Comparison of ENCODE assay signal across 1 cellular context in the genomic region with DNA sequence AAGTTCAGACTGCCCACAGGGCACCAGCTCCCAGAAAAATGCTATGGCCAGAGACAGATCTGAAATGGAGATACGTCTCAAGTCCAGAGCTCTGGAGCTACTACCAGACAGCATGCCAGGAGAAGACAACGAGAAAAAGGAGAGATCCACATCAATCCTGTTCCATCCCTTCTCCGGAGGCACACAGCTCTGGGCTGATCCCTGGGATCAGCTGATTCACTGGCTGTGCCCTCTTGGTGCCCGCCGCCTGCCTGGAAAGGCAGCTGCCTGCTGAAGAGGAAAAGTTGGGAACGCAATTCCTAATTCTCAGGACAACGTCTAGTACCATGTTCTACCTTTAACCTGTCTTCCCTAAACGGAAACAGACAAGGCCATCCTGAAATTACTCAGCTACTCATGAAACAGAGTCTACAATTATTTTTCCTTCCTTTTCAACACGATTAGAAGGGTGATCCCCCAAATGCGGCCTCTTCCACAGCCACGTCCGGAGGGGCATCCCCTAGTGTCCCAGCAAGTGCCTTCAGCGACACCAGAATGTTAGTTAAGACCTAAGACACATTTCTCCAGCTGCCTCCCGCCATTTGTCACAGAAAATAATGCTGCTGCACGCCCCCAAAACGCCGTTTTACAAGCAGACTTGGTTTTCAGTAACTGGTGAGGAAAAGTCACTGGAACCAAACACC.
TF ChIP-seq lines count a peak whose summit lies in the region.

No MANE protein-coding gene starts in this region.

TF ChIP-seq in WTC11, 78 proteins besides CTCF, POLR2A, EP300 and RAD21 (continued from another document):
- TF ChIP-seq, protein P1, sequence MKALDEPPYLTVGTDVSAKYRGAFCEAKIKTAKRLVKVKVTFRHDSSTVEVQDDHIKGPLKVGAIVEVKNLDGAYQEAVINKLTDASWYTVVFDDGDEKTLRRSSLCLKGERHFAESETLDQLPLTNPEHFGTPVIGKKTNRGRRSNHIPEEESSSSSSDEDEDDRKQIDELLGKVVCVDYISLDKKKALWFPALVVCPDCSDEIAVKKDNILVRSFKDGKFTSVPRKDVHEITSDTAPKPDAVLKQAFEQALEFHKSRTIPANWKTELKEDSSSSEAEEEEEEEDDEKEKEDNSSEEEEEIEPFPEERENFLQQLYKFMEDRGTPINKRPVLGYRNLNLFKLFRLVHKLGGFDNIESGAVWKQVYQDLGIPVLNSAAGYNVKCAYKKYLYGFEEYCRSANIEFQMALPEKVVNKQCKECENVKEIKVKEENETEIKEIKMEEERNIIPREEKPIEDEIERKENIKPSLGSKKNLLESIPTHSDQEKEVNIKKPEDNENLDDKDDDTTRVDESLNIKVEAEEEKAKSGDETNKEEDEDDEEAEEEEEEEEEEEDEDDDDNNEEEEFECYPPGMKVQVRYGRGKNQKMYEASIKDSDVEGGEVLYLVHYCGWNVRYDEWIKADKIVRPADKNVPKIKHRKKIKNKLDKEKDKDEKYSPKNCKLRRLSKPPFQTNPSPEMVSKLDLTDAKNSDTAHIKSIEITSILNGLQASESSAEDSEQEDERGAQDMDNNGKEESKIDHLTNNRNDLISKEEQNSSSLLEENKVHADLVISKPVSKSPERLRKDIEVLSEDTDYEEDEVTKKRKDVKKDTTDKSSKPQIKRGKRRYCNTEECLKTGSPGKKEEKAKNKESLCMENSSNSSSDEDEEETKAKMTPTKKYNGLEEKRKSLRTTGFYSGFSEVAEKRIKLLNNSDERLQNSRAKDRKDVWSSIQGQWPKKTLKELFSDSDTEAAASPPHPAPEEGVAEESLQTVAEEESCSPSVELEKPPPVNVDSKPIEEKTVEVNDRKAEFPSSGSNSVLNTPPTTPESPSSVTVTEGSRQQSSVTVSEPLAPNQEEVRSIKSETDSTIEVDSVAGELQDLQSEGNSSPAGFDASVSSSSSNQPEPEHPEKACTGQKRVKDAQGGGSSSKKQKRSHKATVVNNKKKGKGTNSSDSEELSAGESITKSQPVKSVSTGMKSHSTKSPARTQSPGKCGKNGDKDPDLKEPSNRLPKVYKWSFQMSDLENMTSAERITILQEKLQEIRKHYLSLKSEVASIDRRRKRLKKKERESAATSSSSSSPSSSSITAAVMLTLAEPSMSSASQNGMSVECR (CRISPR knock-in tag; IDR thresholded peaks at IDR 0.05; ENCODE audit: borderline replicate concordance): no peak
- TF ChIP-seq, protein P2, sequence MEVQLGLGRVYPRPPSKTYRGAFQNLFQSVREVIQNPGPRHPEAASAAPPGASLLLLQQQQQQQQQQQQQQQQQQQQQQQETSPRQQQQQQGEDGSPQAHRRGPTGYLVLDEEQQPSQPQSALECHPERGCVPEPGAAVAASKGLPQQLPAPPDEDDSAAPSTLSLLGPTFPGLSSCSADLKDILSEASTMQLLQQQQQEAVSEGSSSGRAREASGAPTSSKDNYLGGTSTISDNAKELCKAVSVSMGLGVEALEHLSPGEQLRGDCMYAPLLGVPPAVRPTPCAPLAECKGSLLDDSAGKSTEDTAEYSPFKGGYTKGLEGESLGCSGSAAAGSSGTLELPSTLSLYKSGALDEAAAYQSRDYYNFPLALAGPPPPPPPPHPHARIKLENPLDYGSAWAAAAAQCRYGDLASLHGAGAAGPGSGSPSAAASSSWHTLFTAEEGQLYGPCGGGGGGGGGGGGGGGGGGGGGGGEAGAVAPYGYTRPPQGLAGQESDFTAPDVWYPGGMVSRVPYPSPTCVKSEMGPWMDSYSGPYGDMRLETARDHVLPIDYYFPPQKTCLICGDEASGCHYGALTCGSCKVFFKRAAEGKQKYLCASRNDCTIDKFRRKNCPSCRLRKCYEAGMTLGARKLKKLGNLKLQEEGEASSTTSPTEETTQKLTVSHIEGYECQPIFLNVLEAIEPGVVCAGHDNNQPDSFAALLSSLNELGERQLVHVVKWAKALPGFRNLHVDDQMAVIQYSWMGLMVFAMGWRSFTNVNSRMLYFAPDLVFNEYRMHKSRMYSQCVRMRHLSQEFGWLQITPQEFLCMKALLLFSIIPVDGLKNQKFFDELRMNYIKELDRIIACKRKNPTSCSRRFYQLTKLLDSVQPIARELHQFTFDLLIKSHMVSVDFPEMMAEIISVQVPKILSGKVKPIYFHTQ (CRISPR knock-in tag; IDR thresholded peaks at IDR 0.05): no peak
- TF ChIP-seq TEAD4 (CRISPR knock-in tag; IDR thresholded peaks at IDR 0.05): no peak
- no peak for TF ChIP-seq FOXJ3 (CRISPR knock-in tag; IDR thresholded peaks at IDR 0.05; ENCODE audit: borderline replicate concordance)
- TF ChIP-seq SP1 (CRISPR knock-in tag; conservative IDR thresholded peaks at IDR 0.05): no peak
- no peak for TF ChIP-seq ZNF121 (CRISPR knock-in tag; IDR thresholded peaks at IDR 0.05)
